8 cellular contexts compared by ENCODE assay signal in genomic region chr2:95686056-95686825, GRCh38.
DNase-seq lines count a peak whose midpoint lies in the region; ATAC-seq and TF ChIP-seq lines count a peak whose summit lies in the region.
"Not testable (repeated sequence)": the region's sequence is repeated elsewhere in the genome, so short reads cannot be mapped to it uniquely, and the experiment has no call there.

No MANE protein-coding gene starts in this region.

- POLR2A ChIA-PET in SK-N-SH (lab: Yijun Ruan, JAX); MCF 10A (lab: Yijun Ruan, JAX): not testable (repeated sequence)

- peak; percentile 26 for ATAC-seq in aorta (ENCODE audit: low FRiP score)

- H3K27ac Mint-ChIP-seq in MCF 10A (ENCODE audit: low read depth, unreplicated experiment): not testable (repeated sequence)

- H3K9me3 ChIP-seq in SK-N-SH; prostate gland; aorta (ENCODE audit: control insufficient read depth, low read length): not testable (repeated sequence)

- peak overlapping the region; percentile 68 for H3K4me2 ChIP-seq in SK-N-SH

- not testable (repeated sequence) for TF ChIP-seq CTCF in SK-N-SH (IDR thresholded peaks at IDR 0.05); MCF 10A (IDR thresholded peaks at IDR 0.05; ENCODE audit: unreplicated experiment); fibroblast of mammary gland (conservative IDR thresholded peaks at IDR 0.05; ENCODE audit: control insufficient read depth, insufficient read depth, low read depth, low read length); prostate gland (IDR thresholded peaks at IDR 0.05)

- peaks cover 17% of the 10 kb centered on the region for H3F3A ChIP-seq in SK-N-SH (replicated peaks; ENCODE audit: insufficient read depth)

- CTCF ChIA-PET in SK-N-SH (lab: Yijun Ruan, JAX); MCF 10A (lab: Yijun Ruan, JAX): not testable (repeated sequence)

- H3K9me3 Mint-ChIP-seq in MCF 10A (ENCODE audit: unreplicated experiment): not testable (repeated sequence)

- intact Hi-C loops in MCF 10A (cut with micrococcal nuclease); prostate gland (cut with DNase I); aorta (cut with DNase I): not testable (repeated sequence)

- WGBS in SK-N-SH (ENCODE audit: low lambda C conversion rate): 10% methylated on average over 5 of the region's 5 CpGs
- WGBS in prostate gland: 21% methylated on average over 5 of the region's 5 CpGs
- 18 to 38% methylated on average over 5 of the region's 5 CpGs for WGBS in aorta, 2 donors

- not testable (repeated sequence) for H3K27me3 Mint-ChIP-seq in MCF 10A (ENCODE audit: insufficient read depth, unreplicated experiment)

- not testable (repeated sequence) for H3K4me3 Mint-ChIP-seq in MCF 10A (ENCODE audit: unreplicated experiment)

- TF ChIP-seq RAD21 in SK-N-SH (IDR thresholded peaks at IDR 0.05; ENCODE audit: low read length): not testable (repeated sequence)

- TF ChIP-seq EP300 in SK-N-SH (IDR thresholded peaks at IDR 0.05; ENCODE audit: borderline replicate concordance in 1 of 2, low read depth in 1 of 2, low read length in 1 of 2): not testable (repeated sequence)

- H3K4me1 ChIP-seq in SK-N-SH (ENCODE audit: control insufficient read depth in 1 of 2, insufficient read depth in 2 of 2, low read depth in 1 of 2, low read length in 1 of 2): peaks cover 0 to 15% of the 10 kb centered on the region in 2 experiments; a peak in 2 of 4 replicates
- H3K4me1 ChIP-seq in prostate gland (replicated peaks); aorta (ENCODE audit: control insufficient read depth in 1 of 2, insufficient read depth in 2 of 2, low read length in 2 of 2): not testable (repeated sequence)

- not testable (repeated sequence) for BruUV-seq in MCF 10A (replicated peaks; lab: Mats Ljungman, UMichigan)

- not testable (repeated sequence) for H3K27me3 ChIP-seq in SK-N-SH (ENCODE audit: insufficient read depth); prostate gland (replicated peaks; ENCODE audit: insufficient read depth); aorta (ENCODE audit: control insufficient read depth in 1 of 2, insufficient read depth in 2 of 2, low read length in 1 of 2)

- not testable (repeated sequence) for H4K20me1 ChIP-seq in SK-N-SH (ENCODE audit: insufficient read depth)

- peak overlapping the region in 1 of 2 experiments; percentile 38; a peak in 2 of 4 replicates for H3K27ac ChIP-seq in SK-N-SH (ENCODE audit: low read depth in 2 of 2, low read length in 1 of 2)
- not testable (repeated sequence) for H3K27ac ChIP-seq in prostate gland; aorta (ENCODE audit: low read depth in 1 of 2, low read length in 2 of 2)

- H3K36me3 Mint-ChIP-seq in MCF 10A (ENCODE audit: insufficient read depth, unreplicated experiment): not testable (repeated sequence)

- H3K4me3 ChIP-seq in SK-N-SH (ENCODE audit: low read depth in 2 of 2, low read length in 1 of 2); fibroblast of mammary gland (ENCODE audit: control insufficient read depth, low read depth, low read length); prostate gland; aorta (ENCODE audit: low read length in 2 of 2): not testable (repeated sequence)

- peaks cover 36% of the 10 kb centered on the region for H3K4me1 Mint-ChIP-seq in MCF 10A (ENCODE audit: insufficient read depth, unreplicated experiment)

- H3K9me2 ChIP-seq in SK-N-SH: not testable (repeated sequence)

- peak; percentile 43 for DNase-seq in DMS53 (lab: John Stamatoyannopoulos, UW)
- peak; percentile 63 for DNase-seq in HS-5 (ENCODE audit: low read depth)
- DNase-seq in SK-N-SH, aorta: not testable (repeated sequence)
- DNase-seq in MCF 10A (ENCODE audit: unreplicated experiment): peak; percentile 35
- DNase-seq in fibroblast of mammary gland (ENCODE audit: low read depth): peak; percentile 80
- peak; percentile 26 for DNase-seq in left kidney (ENCODE audit: low read depth, low spot score)
- DNase-seq in prostate gland (ENCODE audit: low spot score): peak; percentile 36

- not testable (repeated sequence) for H2AFZ ChIP-seq in SK-N-SH (ENCODE audit: low read depth)

- H3K36me3 ChIP-seq in SK-N-SH (replicated peaks in 1 of 2; ENCODE audit: control insufficient read depth in 1 of 2, insufficient read depth in 2 of 2, low read length in 1 of 2); prostate gland; aorta (ENCODE audit: control insufficient read depth in 1 of 2, insufficient read depth in 2 of 2, low read length in 1 of 2): not testable (repeated sequence)

- not testable (repeated sequence) for TF ChIP-seq POLR2A in prostate gland (IDR thresholded peaks at IDR 0.05)

- peak overlapping the region; percentile 18; the same call in 1 of the 2 replicates for H3K9ac ChIP-seq in SK-N-SH

- H3K79me2 ChIP-seq in SK-N-SH (ENCODE audit: insufficient read depth): not testable (repeated sequence)

TF ChIP-seq in SK-N-SH, 30 proteins besides CTCF, POLR2A, EP300 and RAD21:
- TF ChIP-seq JUND (IDR thresholded peaks at IDR 0.05) (peak; percentile 48), TCF12 (IDR thresholded peaks at IDR 0.05) (peak; percentile 36), FOSL2 (IDR thresholded peaks at IDR 0.05; ENCODE audit: borderline replicate concordance, low read depth) (peak; percentile 84), NFIC (IDR thresholded peaks at IDR 0.05; ENCODE audit: borderline replicate concordance) (peak; percentile 81), PBX3 (IDR thresholded peaks at IDR 0.05) (peak; percentile 21)
